19 cellular contexts compared by ENCODE assay signal in the genomic region with DNA sequence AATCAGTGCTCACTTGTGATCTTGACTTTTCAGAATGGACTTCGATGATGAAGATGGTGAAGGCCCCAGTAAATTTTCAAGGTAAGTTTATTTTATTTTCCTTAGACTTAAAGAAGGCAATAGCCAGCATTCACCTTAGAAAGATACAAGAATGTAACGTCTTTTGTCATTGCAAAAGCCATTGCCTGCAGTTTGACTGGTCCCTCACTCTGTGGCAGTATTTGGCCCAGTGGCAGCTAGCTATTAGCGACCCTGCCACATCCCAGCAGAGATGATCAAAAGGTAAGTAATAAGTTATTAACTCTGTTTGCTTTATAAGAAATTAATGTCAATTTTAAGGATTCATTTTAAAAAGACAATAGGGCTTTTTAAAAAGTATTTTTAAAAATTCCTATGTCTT. TPM values are rescaled to one million over a fixed set of nuclear protein-coding genes. Genes with fewer than 3 reads are reported as not detected.
"Had no signal": no experiment of that assay in that cellular context is flagged by ENCODE, and none has a peak within 500 bp of the region (broad histone marks: within the 10 kb centered on the region; RNA-seq: fewer than 3 reads in every experiment).

No MANE protein-coding gene starts in this region.

- H3K27ac Mint-ChIP-seq: immature natural killer cell; naive thymus-derived CD4-positive, alpha-beta T cell; nephron progenitor cell; stimulated activated naive B cell treated with anti-CD40 and anti-IgM and Interleukin-4, amounts not matched to agents 10 μg/mL and 1 μg/mL and 100 μg/mL, for 72 hours; stimulated activated naive CD8-positive, alpha-beta T cell treated with anti-CD3 and anti-CD28 coated beads, Interleukin-15, amount 100 ng/mL, for 72 hours had no signal

- ATAC-seq: foreskin keratinocyte; left cardiac atrium; left ventricle myocardium superior; naive thymus-derived CD4-positive, alpha-beta T cell; psoas muscle; right lobe of liver had no signal

- H3K27me3 ChIP-seq: colonic mucosa, right lobe of liver, transverse colon had no signal

- H3K36me3 Mint-ChIP-seq: immature natural killer cell; naive thymus-derived CD4-positive, alpha-beta T cell; stimulated activated naive B cell treated with anti-CD40 and anti-IgM and Interleukin-4, amounts not matched to agents 10 μg/mL and 1 μg/mL and 100 μg/mL, for 72 hours had no signal

- H3K9me3 ChIP-seq: colonic mucosa, psoas muscle, right lobe of liver, thoracic aorta, transverse colon had no signal

- H3K4me1 Mint-ChIP-seq: immature natural killer cell; naive thymus-derived CD4-positive, alpha-beta T cell had no signal

- H3K4me1 ChIP-seq: colonic mucosa, psoas muscle, right lobe of liver had no signal

- DNase-seq: colonic mucosa; dermis blood vessel endothelial cell; erythroblast; foreskin keratinocyte; immature natural killer cell; left cardiac atrium; left ventricle myocardium superior; mesendoderm; naive thymus-derived CD4-positive, alpha-beta T cell; nephron progenitor cell; psoas muscle; retina; right lobe of liver; stimulated activated CD4-positive, alpha-beta T cell treated with anti-CD3 and anti-CD28 coated beads, Interleukin-2, amount 100 ng/mL, for 24 hours; stimulated activated CD4-positive, alpha-beta T cell treated with anti-CD3 and anti-CD28 coated beads, Interleukin-4, amount 100 ng/mL, for 4 hours; stimulated activated naive B cell treated with anti-CD40 and anti-IgM and Interleukin-4, amounts not matched to agents 10 μg/mL and 1 μg/mL and 100 μg/mL, for 72 hours; stimulated activated naive CD8-positive, alpha-beta T cell treated with anti-CD3 and anti-CD28 coated beads, Interleukin-15, amount 100 ng/mL, for 72 hours; transverse colon had no signal

- H3K9me3 Mint-ChIP-seq: immature natural killer cell; naive thymus-derived CD4-positive, alpha-beta T cell; nephron progenitor cell; stimulated activated naive B cell treated with anti-CD40 and anti-IgM and Interleukin-4, amounts not matched to agents 10 μg/mL and 1 μg/mL and 100 μg/mL, for 72 hours; stimulated activated naive CD8-positive, alpha-beta T cell treated with anti-CD3 and anti-CD28 coated beads, Interleukin-15, amount 100 ng/mL, for 72 hours had no signal

- H3K4me3 ChIP-seq: colonic mucosa, psoas muscle, right lobe of liver, thoracic aorta, transverse colon had no signal

- H3K36me3 ChIP-seq: colonic mucosa, right lobe of liver, thoracic aorta, transverse colon had no signal

- H3K27ac ChIP-seq: colonic mucosa, foreskin keratinocyte, psoas muscle, right lobe of liver, thoracic aorta, transverse colon had no signal

- H3K4me3 Mint-ChIP-seq: immature natural killer cell; naive thymus-derived CD4-positive, alpha-beta T cell; nephron progenitor cell; stimulated activated naive B cell treated with anti-CD40 and anti-IgM and Interleukin-4, amounts not matched to agents 10 μg/mL and 1 μg/mL and 100 μg/mL, for 72 hours; stimulated activated naive CD8-positive, alpha-beta T cell treated with anti-CD3 and anti-CD28 coated beads, Interleukin-15, amount 100 ng/mL, for 72 hours had no signal

RNA-seq across cellular contexts. Expression of a gene that starts 53.7 kb away (rescaled TPM):
- total RNA-seq: naive thymus-derived CD4-positive, alpha-beta T cell had no signal
- polyA plus RNA-seq: immature natural killer cell; naive thymus-derived CD4-positive, alpha-beta T cell had no signal
